Comparison of ENCODE assay signal across 24 cellular contexts in the genomic region with DNA sequence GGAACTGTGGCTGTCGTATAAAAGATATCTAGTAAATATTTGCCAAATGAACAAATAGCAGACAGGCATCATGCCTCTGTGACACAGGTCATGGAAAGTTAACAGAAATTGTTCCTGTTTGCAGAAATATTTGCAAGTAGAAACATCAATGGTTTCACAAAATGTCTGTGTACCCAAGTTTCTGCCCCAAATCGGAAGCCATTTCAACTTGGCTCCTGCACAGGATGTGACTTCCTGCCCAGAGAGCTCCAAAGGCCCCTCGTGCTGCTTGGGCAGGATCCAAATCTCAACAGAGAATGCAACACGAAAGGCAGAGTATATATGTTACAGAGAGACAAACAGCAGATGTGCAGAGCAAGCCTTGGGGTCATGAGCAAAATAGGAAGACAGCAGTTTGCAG.
DNase-seq lines count a peak whose midpoint lies in the region; ATAC-seq and TF ChIP-seq lines count a peak whose summit lies in the region.
"Had no signal": no experiment of that assay in that cellular context is flagged by ENCODE, and none has a peak within 500 bp of the region (broad histone marks: within the 10 kb centered on the region; RNA-seq: fewer than 3 reads in every experiment).

No MANE protein-coding gene starts in this region.

- H3K9ac ChIP-seq in DND-41 (ENCODE audit: low read depth, low read length) = peak overlapping the region; percentile 30

- DNase-seq in DMS 273 (lab: John Stamatoyannopoulos, UW; ENCODE audit: unreplicated experiment) (peak; percentile 2), DMS 273 treated with DMSO at 0.1 percent for 48 hours (lab: John Stamatoyannopoulos, UW) (no peak), DND-41 (peak; percentile 78), lung microvascular endothelial cell (ENCODE audit: low read depth in 2 of 2) (peak; percentile 70 to 90), nephron progenitor cell (no peak)
- no peak for DNase-seq in activated T-helper 2 cell treated with anti-CD3 and anti-CD28 coated beads, Interferon-gamma antibody, Interleukin-2, Interleukin-4, amounts not matched to agents 10 μg/mL and 5 μg/mL and 100 μg/mL, durations not matched to agents 14 hours and 24 hours and 36 hours (ENCODE audit: low spot score)
- DNase-seq: activated CD4-positive, alpha-beta memory T cell treated with anti-CD3 and anti-CD28 coated beads, Interleukin-2, amount 10 ng/mL, durations not matched to agents 7 days and 5 days; activated T-cell treated with anti-CD3 and anti-CD28 coated beads, Interleukin-2, amount 50 U/mL, for 24 hours; colonic mucosa; foreskin fibroblast; MG63; naive B cell; posterior cingulate gyrus; Right ventricle myocardium superior; stimulated activated CD4-positive, alpha-beta T cell treated with anti-CD3 and anti-CD28 coated beads, Interleukin-2, amount 100 ng/mL, for 24 hours; stomach; WERI-Rb-1 had no signal

- peak overlapping the region; percentile 76 for H2AFZ ChIP-seq in DND-41 (ENCODE audit: low read depth, low read length)
- H2AFZ ChIP-seq: hepatocyte had no signal

- peaks cover 35% of the 10 kb centered on the region for H3K4me1 Mint-ChIP-seq in T-helper 1 cell treated with Interleukin-12 subunit alpha and Interleukin-12 subunit beta and Interleukin-4 antibody, amounts not matched to agents 30 μg/mL and 1 μg/mL, for 36 hours (ENCODE audit: low read depth)
- H3K4me1 Mint-ChIP-seq in nephron progenitor cell = peaks cover 38% of the 10 kb centered on the region
- peaks cover 20% of the 10 kb centered on the region for H3K4me1 Mint-ChIP-seq in activated T-helper 2 cell treated with anti-CD3 and anti-CD28 coated beads, Interferon-gamma antibody, Interleukin-2, Interleukin-4, amounts not matched to agents 10 μg/mL and 5 μg/mL and 100 μg/mL, durations not matched to agents 14 hours and 24 hours and 36 hours (ENCODE audit: low read depth)

- H3K36me3 ChIP-seq in DND-41 (ENCODE audit: insufficient read depth, low read length) = no peaks in the 10 kb centered on the region
- H3K36me3 ChIP-seq: colonic mucosa, HAP-1, MG63, stomach, WERI-Rb-1 had no signal

- H3K4me1 ChIP-seq in DND-41 (ENCODE audit: insufficient read depth, low read length) = peaks cover 76% of the 10 kb centered on the region
- H3K4me1 ChIP-seq: colonic mucosa, HAP-1 had no signal

- peak overlapping the region; percentile 83 for H3K27ac ChIP-seq in DND-41 (ENCODE audit: low read length)
- H3K27ac ChIP-seq: 22Rv1, colonic mucosa, hepatocyte, stomach, WERI-Rb-1 had no signal

- TF ChIP-seq CTCF in DND-41 (IDR thresholded peaks at IDR 0.05; ENCODE audit: borderline replicate concordance, extremely low read depth, low read length, poor library complexity, severe bottlenecking) (no peak), nephron progenitor cell (IDR thresholded peaks at IDR 0.05) (no peak)

- H3K4me3 ChIP-seq in DND-41 (ENCODE audit: low read depth in 1 of 2, low read length in 2 of 2) = no peak overlapping the region; a peak in 1 of 4 replicates
- H3K4me3 ChIP-seq: body of pancreas, colonic mucosa, HAP-1, hepatocyte, MG63, stomach had no signal

- no peak overlapping the region for H3K4me3 Mint-ChIP-seq in T-helper 1 cell treated with Interleukin-12 subunit alpha and Interleukin-12 subunit beta and Interleukin-4 antibody, amounts not matched to agents 30 μg/mL and 1 μg/mL, for 36 hours
- no peak overlapping the region for H3K4me3 Mint-ChIP-seq in nephron progenitor cell
- no peak overlapping the region for H3K4me3 Mint-ChIP-seq in activated T-helper 2 cell treated with anti-CD3 and anti-CD28 coated beads, Interferon-gamma antibody, Interleukin-2, Interleukin-4, amounts not matched to agents 10 μg/mL and 5 μg/mL and 100 μg/mL, durations not matched to agents 14 hours and 24 hours and 36 hours (ENCODE audit: low read depth)
- H3K4me3 Mint-ChIP-seq: activated CD4-positive, alpha-beta memory T cell treated with anti-CD3 and anti-CD28 coated beads, Interleukin-2, amount 10 ng/mL, durations not matched to agents 7 days and 5 days; activated naive CD8-positive, alpha-beta T cell; activated T-cell treated with anti-CD3 and anti-CD28 coated beads, Interleukin-2, amount 50 U/mL, for 24 hours had no signal

- H3K9me3 Mint-ChIP-seq in T-helper 1 cell treated with Interleukin-12 subunit alpha and Interleukin-12 subunit beta and Interleukin-4 antibody, amounts not matched to agents 30 μg/mL and 1 μg/mL, for 36 hours = peaks cover 18% of the 10 kb centered on the region
- H3K9me3 Mint-ChIP-seq in nephron progenitor cell = no peaks in the 10 kb centered on the region
- peaks cover 8% of the 10 kb centered on the region for H3K9me3 Mint-ChIP-seq in activated T-helper 2 cell treated with anti-CD3 and anti-CD28 coated beads, Interferon-gamma antibody, Interleukin-2, Interleukin-4, amounts not matched to agents 10 μg/mL and 5 μg/mL and 100 μg/mL, durations not matched to agents 14 hours and 24 hours and 36 hours

- peak overlapping the region; percentile 24; the same call in 1 of the 2 replicates for H3K4me2 ChIP-seq in DND-41 (ENCODE audit: insufficient read depth, low read length)
- H3K4me2 ChIP-seq: hepatocyte had no signal

- no peaks in the 10 kb centered on the region for H3K9me3 ChIP-seq in DND-41 (ENCODE audit: insufficient read depth, low read length, severe bottlenecking)
- H3K9me3 ChIP-seq: body of pancreas, colonic mucosa, HAP-1, MG63, stomach had no signal

- H3K36me3 Mint-ChIP-seq in T-helper 1 cell treated with Interleukin-12 subunit alpha and Interleukin-12 subunit beta and Interleukin-4 antibody, amounts not matched to agents 30 μg/mL and 1 μg/mL, for 36 hours (ENCODE audit: low read depth) = peaks cover 18% of the 10 kb centered on the region
- H3K36me3 Mint-ChIP-seq in nephron progenitor cell (ENCODE audit: low read depth) = no peaks in the 10 kb centered on the region
- peaks cover 12% of the 10 kb centered on the region for H3K36me3 Mint-ChIP-seq in activated T-helper 2 cell treated with anti-CD3 and anti-CD28 coated beads, Interferon-gamma antibody, Interleukin-2, Interleukin-4, amounts not matched to agents 10 μg/mL and 5 μg/mL and 100 μg/mL, durations not matched to agents 14 hours and 24 hours and 36 hours (ENCODE audit: low read depth)

- no peaks in the 10 kb centered on the region for H4K20me1 ChIP-seq in DND-41 (ENCODE audit: insufficient read depth, low read length)

- H3K27me3 Mint-ChIP-seq in T-helper 1 cell treated with Interleukin-12 subunit alpha and Interleukin-12 subunit beta and Interleukin-4 antibody, amounts not matched to agents 30 μg/mL and 1 μg/mL, for 36 hours (ENCODE audit: low read depth) = peaks cover 12% of the 10 kb centered on the region
- H3K27me3 Mint-ChIP-seq in nephron progenitor cell (ENCODE audit: low read depth, poor library complexity) = peaks cover 8% of the 10 kb centered on the region
- H3K27me3 Mint-ChIP-seq in activated T-helper 2 cell treated with anti-CD3 and anti-CD28 coated beads, Interferon-gamma antibody, Interleukin-2, Interleukin-4, amounts not matched to agents 10 μg/mL and 5 μg/mL and 100 μg/mL, durations not matched to agents 14 hours and 24 hours and 36 hours (ENCODE audit: low read depth) = peaks cover 18% of the 10 kb centered on the region

- peak overlapping the region; percentile 45 for H3K27ac Mint-ChIP-seq in T-helper 1 cell treated with Interleukin-12 subunit alpha and Interleukin-12 subunit beta and Interleukin-4 antibody, amounts not matched to agents 30 μg/mL and 1 μg/mL, for 36 hours
- H3K27ac Mint-ChIP-seq in nephron progenitor cell = no peak overlapping the region
- no peak overlapping the region for H3K27ac Mint-ChIP-seq in activated T-helper 2 cell treated with anti-CD3 and anti-CD28 coated beads, Interferon-gamma antibody, Interleukin-2, Interleukin-4, amounts not matched to agents 10 μg/mL and 5 μg/mL and 100 μg/mL, durations not matched to agents 14 hours and 24 hours and 36 hours
- H3K27ac Mint-ChIP-seq: activated CD4-positive, alpha-beta memory T cell treated with anti-CD3 and anti-CD28 coated beads, Interleukin-2, amount 10 ng/mL, durations not matched to agents 7 days and 5 days; activated T-cell treated with anti-CD3 and anti-CD28 coated beads, Interleukin-2, amount 50 U/mL, for 24 hours had no signal

- intact Hi-C loops in activated T-helper 2 cell treated with anti-CD3 and anti-CD28 coated beads, Interferon-gamma antibody, Interleukin-2, Interleukin-4, amounts not matched to agents 10 μg/mL and 5 μg/mL and 100 μg/mL, durations not matched to agents 14 hours and 24 hours and 36 hours (cut with micrococcal nuclease) = no loop called here

- H3K27me3 ChIP-seq in DND-41 (ENCODE audit: insufficient read depth, low read length, poor library complexity) = no peaks in the 10 kb centered on the region
- H3K27me3 ChIP-seq: body of pancreas, colonic mucosa, hepatocyte, MG63, stomach had no signal

- H3K79me2 ChIP-seq in DND-41 (ENCODE audit: insufficient read depth, low read length) = no peaks in the 10 kb centered on the region
- H3K79me2 ChIP-seq: hepatocyte had no signal

- ATAC-seq in DND-41 (ENCODE audit: insufficient read depth, low read depth) = peak; percentile 38
- no peak for ATAC-seq in GM21529 (IDR thresholded peaks at IDR 0.05; ENCODE audit: unreplicated experiment)
- ATAC-seq: body of pancreas had no signal

Comparison
In these comparisons a context has a peak if more than half of its experiments do, and no peak if none do; other contexts are left out.
1. DNase-seq: peak in DMS 273 (single experiment), DND-41 (single experiment) and lung microvascular endothelial cell (2 of 2); none in DMS 273 treated with DMSO at 0.1 percent for 48 hours (single experiment), nephron progenitor cell (single experiment) and activated T-helper 2 cell treated with anti-CD3 and anti-CD28 coated beads, Interferon-gamma antibody, Interleukin-2, Interleukin-4, amounts not matched to agents 10 μg/mL and 5 μg/mL and 100 μg/mL, durations not matched to agents 14 hours and 24 hours and 36 hours (single experiment).